Comparison of ENCODE assay signal across 1 cellular context in the genomic region with DNA sequence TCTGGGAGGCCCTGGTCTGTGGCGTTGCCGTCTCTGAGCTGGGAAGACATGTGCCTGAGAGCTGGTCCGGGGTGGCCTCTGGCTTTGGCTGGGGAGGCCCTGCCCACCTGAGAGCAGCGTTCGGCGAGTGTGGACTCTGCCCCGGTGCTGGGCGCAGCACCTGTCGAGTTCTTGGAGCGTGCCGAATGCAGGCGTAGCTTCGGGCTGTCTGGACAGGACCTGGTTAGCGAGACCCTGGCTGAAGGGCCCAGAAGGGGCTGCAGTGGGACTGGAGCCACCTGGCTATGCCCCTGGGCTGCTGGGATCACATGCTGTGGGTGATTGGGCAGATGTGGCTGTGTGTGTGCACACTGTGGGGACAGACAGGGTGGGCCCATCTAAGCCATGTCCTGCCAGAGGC.
TF ChIP-seq lines count a peak whose summit lies in the region.

No MANE protein-coding gene starts in this region.

TF ChIP-seq in HepG2, 621 proteins besides CTCF, POLR2A, EP300 and RAD21 (continued from another document):
- peak; percentile 36; the same call in 1 of the 2 replicates for TF ChIP-seq PAXIP1 (CRISPR knock-in tag; conservative IDR thresholded peaks at IDR 0.05)
- TF ChIP-seq, protein P1, sequence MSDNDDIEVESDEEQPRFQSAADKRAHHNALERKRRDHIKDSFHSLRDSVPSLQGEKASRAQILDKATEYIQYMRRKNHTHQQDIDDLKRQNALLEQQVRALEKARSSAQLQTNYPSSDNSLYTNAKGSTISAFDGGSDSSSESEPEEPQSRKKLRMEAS (IDR thresholded peaks at IDR 0.05): peak; percentile 62
- TF ChIP-seq ZNF24 (IDR thresholded peaks at IDR 0.05): no peak
- TF ChIP-seq ZNF687 (CRISPR knock-in tag; IDR thresholded peaks at IDR 0.05): peak; percentile 91
- no peak for TF ChIP-seq XBP1 (CRISPR knock-in tag; IDR thresholded peaks at IDR 0.05)
- no peak for TF ChIP-seq DZIP1 (CRISPR knock-in tag; IDR thresholded peaks at IDR 0.05)
